Comparison of ENCODE assay signal across 4 cellular contexts in genomic region chr4:45207241-45207863, GRCh38.
DNase-seq lines count a peak whose midpoint lies in the region; ATAC-seq, FAIRE-seq and TF ChIP-seq lines count a peak whose summit lies in the region.
"Not testable (repeated sequence)": the region's sequence is repeated elsewhere in the genome, so short reads cannot be mapped to it uniquely, and the experiment has no call there.

No MANE protein-coding gene starts in this region.

- H3K9ac ChIP-seq in kidney (ENCODE audit: low read length in 2 of 2): not testable (repeated sequence)

- H3K27me3 ChIP-seq in spleen (replicated peaks in 1 of 7); upper lobe of right lung: not testable (repeated sequence)

- H3K4me3 ChIP-seq in kidney (ENCODE audit: low read length in 2 of 2); spleen; upper lobe of right lung: not testable (repeated sequence)

- not testable (repeated sequence) for TF ChIP-seq CTCF in kidney (IDR thresholded peaks at IDR 0.05; ENCODE audit: borderline replicate concordance, extremely low read depth, insufficient read depth); spleen (IDR thresholded peaks at IDR 0.05 in 8 of 11, conservative IDR thresholded peaks at IDR 0.05 in 3 of 11); upper lobe of right lung (IDR thresholded peaks at IDR 0.05)

- not testable (repeated sequence) for TF ChIP-seq POLR2A in spleen (IDR thresholded peaks at IDR 0.05)

- not testable (repeated sequence) for H3K9me3 ChIP-seq in kidney (ENCODE audit: control insufficient read depth in 1 of 2, low read length in 2 of 2); upper lobe of right lung
- peaks cover 0 to 14% (median 5%) of the 10 kb centered on the region in 8 donors for H3K9me3 ChIP-seq in spleen

- not testable (repeated sequence) for H3K4me1 ChIP-seq in kidney (ENCODE audit: control insufficient read depth in 1 of 2, insufficient read depth in 1 of 2, low read depth in 1 of 2, low read length in 2 of 2); spleen; upper lobe of right lung

- ATAC-seq in Right ventricle myocardium superior (ENCODE audit: poor library complexity); upper lobe of right lung: not testable (repeated sequence)

- DNase-seq in Right ventricle myocardium superior (peak; percentile 20), kidney (peak; percentile 63), spleen (peak; percentile 57), upper lobe of right lung (peak; percentile 50)

- 83 to 93% (median 91%) methylated on average over 13 to 30 of the region's 30 CpGs for WGBS in spleen, 5 donors

- intact Hi-C loops in Right ventricle myocardium superior (cut with DNase I); kidney (cut with DNase I); spleen (cut with DNase I; ENCODE audit: low total_unique reads); upper lobe of right lung (cut with DNase I): not testable (repeated sequence)

- H3K27ac ChIP-seq in kidney (ENCODE audit: low read depth in 2 of 2, low read length in 2 of 2); spleen; upper lobe of right lung: not testable (repeated sequence)

- FAIRE-seq in kidney (lab: Jason Lieb, UNC): not testable (repeated sequence)

- not testable (repeated sequence) for H3K36me3 ChIP-seq in kidney (ENCODE audit: control insufficient read depth in 1 of 2, insufficient read depth in 2 of 2, low read length in 2 of 2); spleen; upper lobe of right lung
